18 cellular contexts compared by ENCODE assay signal in genomic region chr12:262817-263216, GRCh38. TPM values are rescaled to one million over a fixed set of nuclear protein-coding genes. Genes with fewer than 3 reads are reported as not detected.
DNase-seq lines count a peak whose midpoint lies in the region; ATAC-seq, FAIRE-seq and TF ChIP-seq lines count a peak whose summit lies in the region.
"Had no signal": no experiment of that assay in that cellular context is flagged by ENCODE, and none has a peak within 500 bp of the region (broad histone marks: within the 10 kb centered on the region; RNA-seq: fewer than 3 reads in every experiment).

TSS of gene SLC6A13 (minus strand) at chr12:262836. CDS start at chr12:260052, 2,784 bp downstream.

- no peak within 1 kb of the TSS for H3K4me3 Mint-ChIP-seq in activated T-helper 17 cell treated with anti-CD3 and anti-CD28 coated beads, Interleukin-2, amount 50 U/mL, for 72 hours
- H3K4me3 Mint-ChIP-seq: effector memory CD8-positive, alpha-beta T cell; natural killer cell treated with Interleukin-12 subunit alpha and Interleukin-12 subunit beta and Interleukin-15 and Interleukin-18, amount 100 ng/mL, for 72 hours had no signal

- FAIRE-seq in frontal cortex (lab: Jason Lieb, UNC): no peak

- WGBS in lung, 2 donors: 39 to 50% methylated on average over 7 of the region's 7 CpGs
- WGBS in thyroid gland, 2 donors: 17 to 20% methylated on average over 7 of the region's 7 CpGs

- H3K27me3 ChIP-seq in RWPE2 (ENCODE audit: insufficient read depth, poor library complexity, severe bottlenecking) (peaks cover 23% of the 10 kb centered on the region), lung (ENCODE audit: control insufficient read depth, insufficient read depth) (no peaks in the 10 kb centered on the region), thyroid gland (no peaks in the 10 kb centered on the region)
- H3K27me3 ChIP-seq: BLaER1 treated with 17β-estradiol and CSF1 and Interleukin-3, amounts not matched to agents 10 nM and 100 nM; Peyer's patch; vagina had no signal

- H3K9me3 Mint-ChIP-seq in activated T-helper 17 cell treated with anti-CD3 and anti-CD28 coated beads, Interleukin-2, amount 50 U/mL, for 72 hours: no peaks in the 10 kb centered on the region
- H3K9me3 Mint-ChIP-seq: effector memory CD8-positive, alpha-beta T cell; natural killer cell treated with Interleukin-12 subunit alpha and Interleukin-12 subunit beta and Interleukin-15 and Interleukin-18, amount 100 ng/mL, for 72 hours had no signal

- H3K27me3 Mint-ChIP-seq in activated T-helper 17 cell treated with anti-CD3 and anti-CD28 coated beads, Interleukin-2, amount 50 U/mL, for 72 hours: peaks cover 18% of the 10 kb centered on the region

- H3K4me3 ChIP-seq in RWPE2 (ENCODE audit: severe bottlenecking): no peak within 1 kb of the TSS
- no peak within 1 kb of the TSS for H3K4me3 ChIP-seq in lung
- H3K4me3 ChIP-seq in thyroid gland (replicated peaks in 1 of 3): peak within 1 kb of the TSS in 1 of 3 donors; percentile 12
- H3K4me3 ChIP-seq: BLaER1 treated with 17β-estradiol and CSF1 and Interleukin-3, amounts not matched to agents 10 nM and 100 nM; breast epithelium; Peyer's patch; vagina had no signal

- TF ChIP-seq CTCF in RWPE2 (IDR thresholded peaks at IDR 0.05; ENCODE audit: poor library complexity, severe bottlenecking): no peak
- no peak for TF ChIP-seq CTCF in lung (IDR thresholded peaks at IDR 0.05; ENCODE audit: control extremely low read depth, extremely low read depth)
- TF ChIP-seq CTCF in thyroid gland (IDR thresholded peaks at IDR 0.05): no peak

- DNase-seq in RWPE2 (ENCODE audit: low spot score) (no peak), frontal cortex (ENCODE audit: low spot score in 2 of 2) (no peak), lung (ENCODE audit: low spot score) (peak; percentile 61), thyroid gland (peak; percentile 90 to 92), NK-92 (lab: John Stamatoyannopoulos, UW; ENCODE audit: unreplicated experiment) (no peak), NCI-H226 (no peak)
- DNase-seq: activated CD8-positive, alpha-beta memory T cell treated with anti-CD3 and anti-CD28 coated beads for 24 hours; DMS53; effector memory CD8-positive, alpha-beta T cell; NCI-H1930; Peyer's patch; WERI-Rb-1 had no signal

- intact Hi-C loops in thyroid gland (cut with DNase I): no loop called here

- no peak within 1 kb of the TSS for H3K27ac ChIP-seq in RWPE2 (ENCODE audit: poor library complexity, severe bottlenecking)
- no peak within 1 kb of the TSS for H3K27ac ChIP-seq in lung (ENCODE audit: low read depth in 1 of 2, low read length in 1 of 2)
- H3K27ac ChIP-seq in thyroid gland: peak within 1 kb of the TSS; percentile 49 to 69 (median 63)
- H3K27ac ChIP-seq: BLaER1 treated with 17β-estradiol and CSF1 and Interleukin-3, amounts not matched to agents 10 nM and 100 nM; breast epithelium; Peyer's patch; vagina; WERI-Rb-1 had no signal

- H3K9me3 ChIP-seq in RWPE2 (ENCODE audit: severe bottlenecking) (no peaks in the 10 kb centered on the region), lung (ENCODE audit: control insufficient read depth in 2 of 2, insufficient read depth in 1 of 2, low read length in 1 of 2) (no peaks in the 10 kb centered on the region), thyroid gland (no peaks in the 10 kb centered on the region)
- H3K9me3 ChIP-seq: BLaER1 treated with 17β-estradiol and CSF1 and Interleukin-3, amounts not matched to agents 10 nM and 100 nM; breast epithelium; Peyer's patch; vagina had no signal

- no peaks in the 10 kb centered on the region for H3K4me1 ChIP-seq in RWPE2 (ENCODE audit: insufficient read depth, poor library complexity, severe bottlenecking)
- H3K4me1 ChIP-seq in lung (ENCODE audit: control insufficient read depth in 2 of 2, insufficient read depth in 2 of 2, low read length in 2 of 2): peaks cover 0 to 3% of the 10 kb centered on the region in 2 donors
- H3K4me1 ChIP-seq in thyroid gland: peaks cover 15% of the 10 kb centered on the region in 2 donors
- H3K4me1 ChIP-seq: BLaER1 treated with 17β-estradiol and CSF1 and Interleukin-3, amounts not matched to agents 10 nM and 100 nM; breast epithelium; Peyer's patch; vagina had no signal

- no peak within 1 kb of the TSS for H3K27ac Mint-ChIP-seq in activated T-helper 17 cell treated with anti-CD3 and anti-CD28 coated beads, Interleukin-2, amount 50 U/mL, for 72 hours
- H3K27ac Mint-ChIP-seq: effector memory CD8-positive, alpha-beta T cell had no signal

- no peaks in the 10 kb centered on the region for H3K36me3 Mint-ChIP-seq in activated T-helper 17 cell treated with anti-CD3 and anti-CD28 coated beads, Interleukin-2, amount 50 U/mL, for 72 hours (ENCODE audit: low read depth)
- H3K36me3 Mint-ChIP-seq: natural killer cell treated with Interleukin-12 subunit alpha and Interleukin-12 subunit beta and Interleukin-15 and Interleukin-18, amount 100 ng/mL, for 72 hours had no signal

- peak in 1 of 2 donors; percentile 79 for TF ChIP-seq POLR2A in thyroid gland (IDR thresholded peaks at IDR 0.05)

- H3K4me1 Mint-ChIP-seq in activated T-helper 17 cell treated with anti-CD3 and anti-CD28 coated beads, Interleukin-2, amount 50 U/mL, for 72 hours: no peaks in the 10 kb centered on the region

- ATAC-seq in RWPE2 (ENCODE audit: low read depth): peak; percentile 23; the same call in 1 of the 3 replicates
- peak; percentile 77 for ATAC-seq in lung (ENCODE audit: insufficient read depth, low FRiP score)
- no peak for ATAC-seq in activated T-helper 17 cell treated with anti-CD3 and anti-CD28 coated beads, Interleukin-2, amount 50 U/mL, for 72 hours (replicated peaks)
- ATAC-seq: effector memory CD8-positive, alpha-beta T cell; natural killer cell treated with Interleukin-12 subunit alpha and Interleukin-12 subunit beta and Interleukin-15 and Interleukin-18, amount 100 ng/mL, for 72 hours had no signal

- H3K36me3 ChIP-seq in RWPE2 (ENCODE audit: low read depth): no peaks in the 10 kb centered on the region
- no peaks in the 10 kb centered on the region for H3K36me3 ChIP-seq in lung (ENCODE audit: control insufficient read depth in 2 of 2, insufficient read depth in 2 of 2, low read length in 2 of 2)
- no peaks in the 10 kb centered on the region for H3K36me3 ChIP-seq in thyroid gland
- H3K36me3 ChIP-seq: BLaER1 treated with 17β-estradiol and CSF1 and Interleukin-3, amounts not matched to agents 10 nM and 100 nM; breast epithelium; Peyer's patch; vagina; WERI-Rb-1 had no signal

RNA-seq across cellular contexts. Expression of gene SLC6A13, which starts in this region (rescaled TPM):
- total RNA-seq in frontal cortex (12.2 TPM), lung (1 to 10 TPM; 1.1 to 2.4 TPM), thyroid gland (10 to 100 TPM in 1 of 4 donors, 1 to 10 TPM in 3; 5.0 to 24.9 (median 8.8) TPM)
- polyA plus RNA-seq in lung: 1 to 10 TPM in 1 of 2 donors, under 1 TPM in 1; 0.46 to 1.0 TPM
- total RNA-seq in activated T-helper 17 cell treated with anti-CD3 and anti-CD28 coated beads, Interleukin-2, amount 50 U/mL, for 72 hours: under 1 TPM in 1 of 2 donors, not detected in 1; 0.32 TPM
- total RNA-seq: fibroblast of villous mesenchyme, vagina had no signal

Comparison
In these comparisons a context has a peak if more than half of its experiments do, and no peak if none do; other contexts are left out.
1. DNase-seq: peak in lung (single experiment) and thyroid gland (2 of 2); none in RWPE2 (single experiment), frontal cortex (0 of 2), NK-92 (single experiment) and NCI-H226 (single experiment).
2. H3K27ac ChIP-seq: peak in thyroid gland (3 of 3); none in RWPE2 (single experiment) and lung (0 of 2).